In the genomic region with DNA sequence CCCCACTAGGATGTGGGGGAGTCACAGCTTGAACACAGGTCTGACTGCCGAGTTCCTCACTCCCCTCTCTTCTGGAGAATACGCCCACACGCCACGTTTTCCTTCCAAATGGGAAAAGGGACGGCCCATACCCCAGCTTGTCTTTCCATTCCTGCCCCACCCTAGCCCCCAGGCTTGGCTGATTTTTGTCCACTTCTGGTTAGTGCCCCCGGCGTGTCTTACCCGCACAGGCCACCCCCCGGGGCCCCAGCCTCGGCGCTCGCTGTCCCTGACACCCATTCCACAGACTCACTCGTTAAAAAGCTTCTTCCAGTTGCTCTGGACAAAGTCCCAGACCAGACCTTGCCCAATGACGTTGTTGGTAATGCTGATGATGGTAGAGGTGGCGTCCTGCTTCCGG, we compare ENCODE assay signal across 20 cellular contexts. TPM values are rescaled to one million over a fixed set of nuclear protein-coding genes. Genes with fewer than 3 reads are reported as not detected.
"Had no signal": no experiment of that assay in that cellular context is flagged by ENCODE, and none has a peak within 500 bp of the region (broad histone marks: within the 10 kb centered on the region; RNA-seq: fewer than 3 reads in every experiment).

No MANE protein-coding gene starts in this region.

- H3K4me1 ChIP-seq: right atrium auricular region, sigmoid colon, suprapubic skin had no signal

- H3K27ac ChIP-seq: epithelial cell of prostate, esophagus muscularis mucosa, gastrocnemius medialis, left lung, lower lobe of right lung, ovary, right atrium auricular region, sigmoid colon, skin epidermis, suprapubic skin, thyroid gland had no signal

- H3K4me3 ChIP-seq: esophagus muscularis mucosa, gastrocnemius medialis, left lung, lower lobe of right lung, ovary, right atrium auricular region, sigmoid colon, skin epidermis, suprapubic skin, thyroid gland had no signal

- ATAC-seq: gastrocnemius medialis, left lung, lower lobe of right lung had no signal

- H3K9me3 ChIP-seq: gastrocnemius medialis, left lung, lower lobe of right lung, ovary, suprapubic skin, thyroid gland had no signal

- H3K36me3 ChIP-seq: esophagus muscularis mucosa, gastrocnemius medialis, ovary, right atrium auricular region, sigmoid colon, thyroid gland had no signal

- H3K4me3 Mint-ChIP-seq: memory B cell; mesothelial cell of epicardium; natural killer cell treated with Interleukin-12 subunit alpha and Interleukin-12 subunit beta and Interleukin-15 and Interleukin-18, amount 100 ng/mL, for 72 hours; type B pancreatic cell had no signal

- H3K36me3 Mint-ChIP-seq: natural killer cell treated with Interleukin-12 subunit alpha and Interleukin-12 subunit beta and Interleukin-15 and Interleukin-18, amount 100 ng/mL, for 72 hours; type B pancreatic cell had no signal

- DNase-seq: cortex of kidney; effector memory CD4-positive, alpha-beta T cell; gastrocnemius medialis; islet precursor cell; left lung; ovary; sigmoid colon; stimulated activated CD4-positive, alpha-beta T cell treated with anti-CD3 and anti-CD28 coated beads, Interleukin-12 subunit alpha, Interleukin-12 subunit beta, amount 100 ng/mL, for 4 hours; stimulated activated naive CD4-positive, alpha-beta T cell treated with Interleukin-2 at 50 U/mL for 16 hours; thyroid gland had no signal

- H3K27ac Mint-ChIP-seq: memory B cell; mesothelial cell of epicardium; natural killer cell treated with Interleukin-12 subunit alpha and Interleukin-12 subunit beta and Interleukin-15 and Interleukin-18, amount 100 ng/mL, for 72 hours; type B pancreatic cell had no signal

- H3K27me3 ChIP-seq: esophagus muscularis mucosa, gastrocnemius medialis, left lung, ovary, right atrium auricular region, sigmoid colon, suprapubic skin, thyroid gland had no signal

- H3K4me1 Mint-ChIP-seq: memory B cell had no signal

- H3K9me3 Mint-ChIP-seq: natural killer cell treated with Interleukin-12 subunit alpha and Interleukin-12 subunit beta and Interleukin-15 and Interleukin-18, amount 100 ng/mL, for 72 hours had no signal

RNA-seq across cellular contexts. Expression of a gene that starts 14.5 kb away (rescaled TPM):
- total RNA-seq: esophagus muscularis mucosa; gastrocnemius medialis; lower lobe of right lung; natural killer cell treated with Interleukin-12 subunit alpha and Interleukin-12 subunit beta and Interleukin-15 and Interleukin-18, amount 100 ng/mL, for 72 hours; ovary; right atrium auricular region; sigmoid colon had no signal

RNA-seq across cellular contexts. Expression of a gene that starts 39.6 kb away (rescaled TPM):
- total RNA-seq: mesothelial cell of epicardium had no signal
